Comparison of ENCODE assay signal across 20 cellular contexts in the genomic region with DNA sequence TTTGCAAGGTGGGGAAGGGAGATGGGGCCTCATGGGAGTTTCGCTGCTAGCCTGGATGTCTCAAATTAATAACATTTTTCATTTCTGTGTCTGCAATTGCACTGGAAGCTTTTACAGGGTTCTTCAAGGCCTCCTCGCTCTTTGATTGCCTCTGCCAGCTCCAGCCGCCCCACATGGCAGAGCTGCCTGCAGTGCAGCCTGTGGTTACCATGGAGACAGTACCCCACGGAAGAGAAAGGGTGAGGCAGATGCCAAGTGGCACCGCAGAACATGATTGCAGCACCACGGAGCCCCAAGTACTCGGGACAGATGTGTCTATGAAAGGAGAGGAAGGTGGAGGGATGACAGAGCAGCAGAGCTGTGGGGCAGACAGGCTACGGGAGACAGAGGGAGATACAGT. TPM values are rescaled to one million over a fixed set of nuclear protein-coding genes. Genes with fewer than 3 reads are reported as not detected.
DNase-seq lines count a peak whose midpoint lies in the region; ATAC-seq and TF ChIP-seq lines count a peak whose summit lies in the region.
"Had no signal": no experiment of that assay in that cellular context is flagged by ENCODE, and none has a peak within 500 bp of the region (broad histone marks: within the 10 kb centered on the region; RNA-seq: fewer than 3 reads in every experiment).

No MANE protein-coding gene starts in this region.

- H4K8ac ChIP-seq in neuronal stem cell (ENCODE audit: low read depth, low read length) = no peak overlapping the region

- H3K4me2 ChIP-seq in neuronal stem cell (ENCODE audit: insufficient read depth, low read length, poor library complexity, severe bottlenecking) = no peak overlapping the region

- no peak overlapping the region for H2BK15ac ChIP-seq in neuronal stem cell (ENCODE audit: low read length)

- no peaks in the 10 kb centered on the region for H3K4me1 ChIP-seq in neuronal stem cell (ENCODE audit: control insufficient read depth in 2 of 2, insufficient read depth in 1 of 2, low read depth in 1 of 2, low read length in 2 of 2)
- H3K4me1 ChIP-seq in CD8-positive, alpha-beta T cell (ENCODE audit: insufficient read depth, low read length) = no peaks in the 10 kb centered on the region

- H2BK12ac ChIP-seq in neuronal stem cell (ENCODE audit: low read length) = no peak overlapping the region

- CTCF ChIA-PET in CD8-positive, alpha-beta T cell (lab: Charles Lee) = no interaction called here

- H3K14ac ChIP-seq in neuronal stem cell (ENCODE audit: low read length) = no peak overlapping the region

- H3K9me3 ChIP-seq in neuronal stem cell (replicated peaks in 1 of 2; ENCODE audit: control insufficient read depth in 2 of 2, insufficient read depth in 1 of 2, low read depth in 1 of 2, low read length in 2 of 2) = no peaks in the 10 kb centered on the region
- no peaks in the 10 kb centered on the region for H3K9me3 ChIP-seq in CD8-positive, alpha-beta T cell (ENCODE audit: low read length)

- H4K91ac ChIP-seq in neuronal stem cell (ENCODE audit: low read depth, low read length, poor library complexity) = no peak overlapping the region

- H3K36me3 Mint-ChIP-seq in CD8-positive, alpha-beta T cell = no peaks in the 10 kb centered on the region
- H3K36me3 Mint-ChIP-seq: activated naive CD8-positive, alpha-beta T cell had no signal

- H3K27ac Mint-ChIP-seq in CD8-positive, alpha-beta T cell = no peak overlapping the region
- H3K27ac Mint-ChIP-seq: activated naive CD8-positive, alpha-beta T cell; dendritic cell treated with granulocyte-macrophage colony-stimulating factor and Interleukin-4, amounts not matched to agents 40 ng/mL and 50 ng/mL, for 4 days; nephron had no signal

- H3K27me3 ChIP-seq in neuronal stem cell (ENCODE audit: control insufficient read depth in 3 of 3, insufficient read depth in 3 of 3, low read depth in 1 of 3, low read length in 3 of 3) = no peaks in the 10 kb centered on the region
- H3K27me3 ChIP-seq in CD8-positive, alpha-beta T cell (ENCODE audit: insufficient read depth, low read length) = no peaks in the 10 kb centered on the region
- H3K27me3 ChIP-seq: brain microvascular endothelial cell had no signal

- H2AFZ ChIP-seq in neuronal stem cell (ENCODE audit: low read length) = no peak overlapping the region

- H3K79me1 ChIP-seq in neuronal stem cell (ENCODE audit: low read depth, low read length) = no peaks in the 10 kb centered on the region

- ATAC-seq in CD8-positive, alpha-beta T cell = no peak
- ATAC-seq in HG03280 (IDR thresholded peaks at IDR 0.05; ENCODE audit: unreplicated experiment) (no peak), GM21529 (IDR thresholded peaks at IDR 0.05; ENCODE audit: unreplicated experiment) (no peak)
- ATAC-seq: left cardiac atrium had no signal

- H2BK5ac ChIP-seq in neuronal stem cell (ENCODE audit: low read length) = no peak overlapping the region

- no peak overlapping the region for H3K4me3 Mint-ChIP-seq in CD8-positive, alpha-beta T cell
- H3K4me3 Mint-ChIP-seq: activated naive CD8-positive, alpha-beta T cell; dendritic cell treated with granulocyte-macrophage colony-stimulating factor and Interleukin-4, amounts not matched to agents 40 ng/mL and 50 ng/mL, for 4 days; nephron had no signal

- intact Hi-C loops in CD8-positive, alpha-beta T cell (cut with DNase I, micrococcal nuclease) = no loop called here

- H3K4ac ChIP-seq in neuronal stem cell (ENCODE audit: low read length) = no peak overlapping the region

- H3K23ac ChIP-seq in neuronal stem cell (ENCODE audit: low read depth, low read length, poor library complexity) = no peak overlapping the region

- WGBS in neuronal stem cell (ENCODE audit: extremely low coverage in 2 of 2, insufficient read length in 2 of 2, insufficient replicate concordance in 1 of 2), 2 donors = no CpG with 5 or more reads among the region's 8 CpGs

- H3K18ac ChIP-seq in neuronal stem cell (ENCODE audit: low read length) = peak overlapping the region; percentile 64

- no peaks in the 10 kb centered on the region for H3K36me3 ChIP-seq in neuronal stem cell (replicated peaks in 1 of 2; ENCODE audit: control insufficient read depth in 2 of 2, insufficient read depth in 2 of 2, low read length in 2 of 2)
- H3K36me3 ChIP-seq in CD8-positive, alpha-beta T cell (ENCODE audit: insufficient read depth, low read length) = no peaks in the 10 kb centered on the region
- H3K36me3 ChIP-seq: brain microvascular endothelial cell had no signal

- H2AK5ac ChIP-seq in neuronal stem cell (ENCODE audit: low read depth, low read length) = no peak overlapping the region

- no peak overlapping the region for H3K4me3 ChIP-seq in neuronal stem cell (ENCODE audit: low read length in 2 of 2)
- H3K4me3 ChIP-seq in CD8-positive, alpha-beta T cell (ENCODE audit: low read depth, low read length) = no peak overlapping the region

- no peak for TF ChIP-seq CTCF in CD8-positive, alpha-beta T cell (IDR thresholded peaks at IDR 0.05)
- no peak for TF ChIP-seq CTCF in GM13977 (IDR thresholded peaks at IDR 0.05; ENCODE audit: extremely low read depth, insufficient read depth, missing control alignments)

- no peaks in the 10 kb centered on the region for H3K27me3 Mint-ChIP-seq in CD8-positive, alpha-beta T cell (ENCODE audit: low read depth)
- H3K27me3 Mint-ChIP-seq: activated naive CD8-positive, alpha-beta T cell; dendritic cell treated with granulocyte-macrophage colony-stimulating factor and Interleukin-4, amounts not matched to agents 40 ng/mL and 50 ng/mL, for 4 days had no signal

- H3K9ac ChIP-seq in neuronal stem cell (ENCODE audit: low read depth, low read length, poor library complexity) = no peak overlapping the region

- no peaks in the 10 kb centered on the region for H3K4me1 Mint-ChIP-seq in CD8-positive, alpha-beta T cell (ENCODE audit: low read depth)
- H3K4me1 Mint-ChIP-seq: nephron had no signal

- POLR2A ChIA-PET in CD8-positive, alpha-beta T cell (lab: Charles Lee) = no interaction called here

- no peak overlapping the region for H2BK120ac ChIP-seq in neuronal stem cell (ENCODE audit: low read depth, low read length)

- H3K9me3 Mint-ChIP-seq in CD8-positive, alpha-beta T cell = peaks cover 16% of the 10 kb centered on the region
- H3K9me3 Mint-ChIP-seq: nephron had no signal

- in situ Hi-C loops in GM13977 (cut with MboI; ENCODE audit: low pct_unique_long_range_greater_than_20kb, low sequenced_read_pairs, unreplicated experiment) = no loop called here

- H3K27ac ChIP-seq in caudate nucleus (ENCODE audit: low read depth, low read length) = peak overlapping the region; percentile 63
- no peak overlapping the region for H3K27ac ChIP-seq in neuronal stem cell (replicated peaks; ENCODE audit: low read length)
- no peak overlapping the region for H3K27ac ChIP-seq in CD8-positive, alpha-beta T cell (ENCODE audit: low read depth, low read length)
- H3K27ac ChIP-seq: brain microvascular endothelial cell had no signal

- DNase-seq in NCI-H1105 (lab: John Stamatoyannopoulos, UW) = peak; percentile 9
- peak; percentile 60 for DNase-seq in NCI-H2227 treated with DMSO at 0.1 percent for 48 hours (lab: John Stamatoyannopoulos, UW)
- peak in 52 of 61 donors; percentile 13 to 91 (median 60) for DNase-seq in caudate nucleus (lab: John Stamatoyannopoulos, UW)
- no peak for DNase-seq in neuronal stem cell (ENCODE audit: low spot score)
- DNase-seq in CD8-positive, alpha-beta T cell = no peak
- DNase-seq in GM13977 (ENCODE audit: low spot score) = no peak
- DNase-seq: activated CD4-positive, alpha-beta T cell treated with anti-CD3 and anti-CD28 coated beads for 1 hour; brain microvascular endothelial cell; H7; left cardiac atrium; NCI-H1436 treated with DMSO at 0.1 percent for 48 hours; NCI-H510A; stimulated activated CD4-positive, alpha-beta T cell treated with anti-CD3 and anti-CD28 coated beads, Interleukin-4, amount 100 ng/mL, for 4 hours; T1000 had no signal

RNA-seq across cellular contexts. Expression of a gene that starts 25.4 kb away (rescaled TPM):
- polyA plus RNA-seq in neuronal stem cell (2013, experiment 1 of 2) = 19.6 TPM
- polyA plus RNA-seq in neuronal stem cell (2013, experiment 2 of 2) = 21.1 TPM
- not detected for total RNA-seq in CD8-positive, alpha-beta T cell
- total RNA-seq: pulmonary artery endothelial cell had no signal

Comparison
In these comparisons a context has a peak if more than half of its experiments do, and no peak if none do; other contexts are left out.
1. DNase-seq: peak in NCI-H1105 (single experiment), NCI-H2227 treated with DMSO at 0.1 percent for 48 hours (single experiment) and caudate nucleus (52 of 61); none in neuronal stem cell (single experiment), CD8-positive, alpha-beta T cell (0 of 7) and GM13977 (single experiment).